11 cellular contexts compared by ENCODE assay signal in genomic region chr6:149846321-149846720, GRCh38. TPM values are rescaled to one million over a fixed set of nuclear protein-coding genes. Genes with fewer than 3 reads are reported as not detected.
DNase-seq lines count a peak whose midpoint lies in the region; FAIRE-seq and TF ChIP-seq lines count a peak whose summit lies in the region.
"Had no signal": no experiment of that assay in that cellular context is flagged by ENCODE, and none has a peak within 500 bp of the region (broad histone marks: within the 10 kb centered on the region; RNA-seq: fewer than 3 reads in every experiment).

No MANE protein-coding gene starts in this region.

- BruUV-seq in MCF 10A (replicated peaks; lab: Mats Ljungman, UMichigan) = no TSS peak

- CTCF ChIA-PET in MCF 10A (lab: Yijun Ruan, JAX) = interaction anchor here (0.6 to 5.4 kb wide), 12 partner anchors 11 to 1457 kb away, joined by 3 to 40 read pairs (median 4); partner anchors contain the start of gene LRP11

- peaks cover 31% of the 10 kb centered on the region for H3K4me1 ChIP-seq in BE2C
- H3K4me1 ChIP-seq in small intestine (ENCODE audit: control insufficient read depth in 2 of 2, insufficient read depth in 1 of 2, low read depth in 1 of 2, low read length in 1 of 2) = peaks cover 0 to 2% of the 10 kb centered on the region in 2 donors
- H3K4me1 ChIP-seq in vagina = peaks cover 22% of the 10 kb centered on the region

- peaks cover 16% of the 10 kb centered on the region for H3K36me3 Mint-ChIP-seq in MCF 10A (ENCODE audit: insufficient read depth, unreplicated experiment)
- H3K36me3 Mint-ChIP-seq in CD14-positive monocyte = peaks cover 0 to 3% of the 10 kb centered on the region in 2 donors

- no peak for TF ChIP-seq CTCF in BE2C (IDR thresholded peaks at IDR 0.05; ENCODE audit: low read depth, low read length)
- TF ChIP-seq CTCF in MCF 10A (IDR thresholded peaks at IDR 0.05; ENCODE audit: unreplicated experiment) = no peak
- TF ChIP-seq CTCF in vagina (IDR thresholded peaks at IDR 0.05) = no peak
- TF ChIP-seq CTCF in CD14-positive monocyte (IDR thresholded peaks at IDR 0.05) = no peak

- no peak overlapping the region for H3K27ac Mint-ChIP-seq in MCF 10A (ENCODE audit: low read depth, unreplicated experiment)
- no peak overlapping the region for H3K27ac Mint-ChIP-seq in CD14-positive monocyte
- H3K27ac Mint-ChIP-seq: effector memory CD8-positive, alpha-beta T cell had no signal

- no peaks in the 10 kb centered on the region for H3K27me3 ChIP-seq in BE2C
- H3K27me3 ChIP-seq in small intestine (ENCODE audit: control insufficient read depth in 2 of 2, insufficient read depth in 2 of 2, low read length in 2 of 2) = no peaks in the 10 kb centered on the region
- no peaks in the 10 kb centered on the region for H3K27me3 ChIP-seq in vagina

- peaks cover 49% of the 10 kb centered on the region for H3K4me1 Mint-ChIP-seq in MCF 10A (ENCODE audit: insufficient read depth, unreplicated experiment)
- H3K4me1 Mint-ChIP-seq in CD14-positive monocyte = peaks cover 5% of the 10 kb centered on the region

- no peaks in the 10 kb centered on the region for H3K27me3 Mint-ChIP-seq in MCF 10A (ENCODE audit: insufficient read depth, unreplicated experiment)
- peaks cover 4 to 10% (median 6%) of the 10 kb centered on the region in 3 donors for H3K27me3 Mint-ChIP-seq in CD14-positive monocyte (ENCODE audit: low read depth in 3 of 3)

- no peak overlapping the region for H3K4me3 ChIP-seq in BE2C (ENCODE audit: low read depth, low read length)
- H3K4me3 ChIP-seq in small intestine (ENCODE audit: low read depth in 1 of 2, low read length in 2 of 2) = no peak overlapping the region
- no peak overlapping the region for H3K4me3 ChIP-seq in vagina

- 26 to 63% (median 52%) methylated on average over 7 of the region's 7 CpGs for WGBS in small intestine, 3 donors

- H3K4me3 Mint-ChIP-seq in MCF 10A (ENCODE audit: unreplicated experiment) (peak overlapping the region; percentile 38), CD14-positive monocyte (no peak overlapping the region)
- H3K4me3 Mint-ChIP-seq: effector memory CD8-positive, alpha-beta T cell had no signal

- H3K9me3 ChIP-seq in BE2C = no peaks in the 10 kb centered on the region
- no peaks in the 10 kb centered on the region for H3K9me3 ChIP-seq in small intestine (ENCODE audit: control insufficient read depth, low read depth)
- no peaks in the 10 kb centered on the region for H3K9me3 ChIP-seq in vagina

- intact Hi-C loops in MCF 10A (cut with micrococcal nuclease) = loop anchor here (10.0 kb wide), 1 partner anchor 168 kb away; no protein-coding TSS in a partner anchor
- intact Hi-C loops in vagina (cut with DNase I) = no loop called here
- intact Hi-C loops in CD14-positive monocyte (cut with micrococcal nuclease) = no loop called here

- FAIRE-seq in small intestine (lab: Jason Lieb, UNC) = no peak

- H3K36me3 ChIP-seq in BE2C = no peaks in the 10 kb centered on the region
- H3K36me3 ChIP-seq in small intestine (ENCODE audit: control insufficient read depth in 2 of 2, insufficient read depth in 2 of 2, low read length in 2 of 2) = no peaks in the 10 kb centered on the region
- H3K36me3 ChIP-seq in vagina = no peaks in the 10 kb centered on the region

- TF ChIP-seq POLR2A in vagina (IDR thresholded peaks at IDR 0.05) = no peak

- no peaks in the 10 kb centered on the region for H3K9me3 Mint-ChIP-seq in MCF 10A (ENCODE audit: unreplicated experiment)
- peaks cover 0 to 2% (median 0%) of the 10 kb centered on the region in 7 donors for H3K9me3 Mint-ChIP-seq in CD14-positive monocyte
- H3K9me3 Mint-ChIP-seq: effector memory CD8-positive, alpha-beta T cell had no signal

- H3K27ac ChIP-seq in small intestine (ENCODE audit: low read depth in 1 of 2, low read length in 1 of 2) (no peak overlapping the region), vagina (no peak overlapping the region)
- H3K27ac ChIP-seq: HL-60 had no signal

- POLR2A ChIA-PET in MCF 10A (lab: Yijun Ruan, JAX) = interaction anchor here (0.6 to 14.2 kb wide), 14 partner anchors 14 to 309 kb away, joined by 3 to 255 read pairs (median 6); partner anchors contain the start of genes LATS1, LRP11, NUP43 and RAET1G

- DNase-seq in BE2C (peak; percentile 74), NCI-H1105 (lab: John Stamatoyannopoulos, UW) (peak; percentile 28), MCF 10A (ENCODE audit: unreplicated experiment) (peak; percentile 94), myocyte (ENCODE audit: low read depth) (peak; percentile 91), small intestine (no peak), vagina (ENCODE audit: extremely low spot score in 2 of 2) (no peak), CD14-positive monocyte (ENCODE audit: low spot score) (no peak)
- no peak for DNase-seq in activated CD4-positive, alpha-beta T cell treated with anti-CD3 and anti-CD28 coated beads for 4 hours
- DNase-seq: effector memory CD8-positive, alpha-beta T cell; midbrain had no signal

RNA-seq across cellular contexts. Expression of gene LRP11, which starts 17.8 kb away (rescaled TPM):
- polyA plus RNA-seq in BE2C (2012; ENCODE audit: insufficient read depth, insufficient read length, low read depth) = 4.3 TPM
- total RNA-seq in MCF 10A (2022) (38.1 and 46.1 TPM in 2 replicates), myocyte (53.2 and 62.7 TPM in 2 replicates), vagina (35.1 TPM)
- polyA plus RNA-seq in myocyte (2012) = 19.7 TPM
- polyA plus RNA-seq in small intestine (10 to 100 TPM in 1 of 3 donors, 1 to 10 TPM in 1, not detected in 1; 2.2 to 19.7 TPM), CD14-positive monocyte (under 1 TPM; 0.20 to 0.41 TPM)

RNA-seq across cellular contexts. Expression of gene RAET1E, which starts 51.6 kb away (rescaled TPM):
- polyA plus RNA-seq in BE2C (2012; ENCODE audit: insufficient read depth, insufficient read length, low read depth) = not detected
- total RNA-seq in MCF 10A (2022) (28.9 and 37.6 TPM in 2 replicates), myocyte (4.1 and 6.8 TPM in 2 replicates), vagina (27.5 TPM)
- polyA plus RNA-seq in myocyte (2012) = 4.8 TPM
- polyA plus RNA-seq in small intestine (under 1 TPM in 1 of 3 donors, not detected in 2; 0.13 TPM), CD14-positive monocyte (not detected)

Comparison
In these comparisons a context has a peak if more than half of its experiments do, and no peak if none do; other contexts are left out.
1. DNase-seq: peak in BE2C (single experiment), NCI-H1105 (single experiment), MCF 10A (single experiment) and myocyte (single experiment); none in small intestine (single experiment), vagina (0 of 2), CD14-positive monocyte (single experiment) and activated CD4-positive, alpha-beta T cell treated with anti-CD3 and anti-CD28 coated beads for 4 hours (0 of 2).